In the genomic region with DNA sequence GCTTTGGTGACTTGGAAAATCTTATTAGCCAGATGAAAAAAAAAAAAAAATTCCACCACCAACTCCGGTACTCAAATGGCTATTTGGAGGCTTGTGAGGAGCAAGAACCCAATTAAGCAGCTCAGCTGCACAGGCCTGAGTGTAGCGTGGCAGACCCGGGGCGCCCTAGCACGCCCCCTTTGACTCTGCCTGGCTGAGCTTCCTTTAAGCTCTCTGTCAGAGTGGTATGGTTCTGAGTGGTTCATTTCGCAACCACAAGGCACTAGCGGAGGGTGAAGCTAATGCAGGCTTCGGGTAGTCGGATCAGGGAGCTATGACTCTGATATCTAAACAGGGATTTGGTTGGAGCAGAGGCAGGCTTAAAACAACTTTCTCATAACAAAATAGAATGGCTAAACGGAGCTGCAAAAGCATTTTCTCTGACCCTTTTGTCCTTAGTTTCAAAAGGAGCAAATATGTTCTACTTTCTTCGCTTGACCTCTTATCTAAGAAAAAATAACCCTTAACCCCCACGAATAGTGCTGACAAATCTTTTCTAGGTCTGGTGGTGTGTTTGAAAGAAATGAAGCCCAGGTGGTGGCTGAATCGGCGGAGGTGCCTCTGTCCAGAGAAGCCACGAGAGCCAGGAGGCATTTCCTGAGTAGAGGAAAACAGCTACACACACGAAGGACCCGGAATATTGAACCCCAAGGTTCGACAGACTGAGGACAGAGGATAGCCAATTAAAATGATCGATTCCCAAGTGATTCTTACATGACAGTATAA, we compare ENCODE assay signal across 2 cellular contexts.
A peak's percentile ranks its signal among the peaks of the same experiment; 100 is the strongest.
TF ChIP-seq lines count a peak whose summit lies in the region.

No MANE protein-coding gene starts in this region.

TF ChIP-seq in A549, 52 proteins besides CTCF, POLR2A, EP300 and RAD21:
- TF ChIP-seq FOSL2 (IDR thresholded peaks at IDR 0.05), result no peak
- no peak for TF ChIP-seq FOSL2 (CRISPR knock-in tag; IDR thresholded peaks at IDR 0.05)
- TF ChIP-seq TFCP2L1 (CRISPR knock-in tag; IDR thresholded peaks at IDR 0.05), result no peak
- TF ChIP-seq EHMT2 (IDR thresholded peaks at IDR 0.05; ENCODE audit: low read depth), result no peak
- TF ChIP-seq, protein P1, sequence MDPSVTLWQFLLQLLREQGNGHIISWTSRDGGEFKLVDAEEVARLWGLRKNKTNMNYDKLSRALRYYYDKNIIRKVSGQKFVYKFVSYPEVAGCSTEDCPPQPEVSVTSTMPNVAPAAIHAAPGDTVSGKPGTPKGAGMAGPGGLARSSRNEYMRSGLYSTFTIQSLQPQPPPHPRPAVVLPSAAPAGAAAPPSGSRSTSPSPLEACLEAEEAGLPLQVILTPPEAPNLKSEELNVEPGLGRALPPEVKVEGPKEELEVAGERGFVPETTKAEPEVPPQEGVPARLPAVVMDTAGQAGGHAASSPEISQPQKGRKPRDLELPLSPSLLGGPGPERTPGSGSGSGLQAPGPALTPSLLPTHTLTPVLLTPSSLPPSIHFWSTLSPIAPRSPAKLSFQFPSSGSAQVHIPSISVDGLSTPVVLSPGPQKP (IDR thresholded peaks at IDR 0.05; ENCODE audit: low read depth, low read length), result no peak
- no peak for TF ChIP-seq ESRRA (IDR thresholded peaks at IDR 0.05; ENCODE audit: borderline replicate concordance, low read length)
- no peak for TF ChIP-seq HEYL (CRISPR knock-in tag; IDR thresholded peaks at IDR 0.05)
- no peak for TF ChIP-seq POLR2AphosphoS2 (conservative IDR thresholded peaks at IDR 0.05; ENCODE audit: low read length)
- TF ChIP-seq RCOR1 (IDR thresholded peaks at IDR 0.05; ENCODE audit: low read depth, low read length), result no peak
- no peak for TF ChIP-seq MAX (IDR thresholded peaks at IDR 0.05)

TF ChIP-seq in H1, 55 proteins besides CTCF, POLR2A, EP300 and RAD21:
- no peak for TF ChIP-seq NANOG (IDR thresholded peaks at IDR 0.05; ENCODE audit: insufficient read depth, low read depth, low read length, poor library complexity, severe bottlenecking)
- no peak for TF ChIP-seq JUND (IDR thresholded peaks at IDR 0.05; ENCODE audit: low read length)
- TF ChIP-seq, protein P2, sequence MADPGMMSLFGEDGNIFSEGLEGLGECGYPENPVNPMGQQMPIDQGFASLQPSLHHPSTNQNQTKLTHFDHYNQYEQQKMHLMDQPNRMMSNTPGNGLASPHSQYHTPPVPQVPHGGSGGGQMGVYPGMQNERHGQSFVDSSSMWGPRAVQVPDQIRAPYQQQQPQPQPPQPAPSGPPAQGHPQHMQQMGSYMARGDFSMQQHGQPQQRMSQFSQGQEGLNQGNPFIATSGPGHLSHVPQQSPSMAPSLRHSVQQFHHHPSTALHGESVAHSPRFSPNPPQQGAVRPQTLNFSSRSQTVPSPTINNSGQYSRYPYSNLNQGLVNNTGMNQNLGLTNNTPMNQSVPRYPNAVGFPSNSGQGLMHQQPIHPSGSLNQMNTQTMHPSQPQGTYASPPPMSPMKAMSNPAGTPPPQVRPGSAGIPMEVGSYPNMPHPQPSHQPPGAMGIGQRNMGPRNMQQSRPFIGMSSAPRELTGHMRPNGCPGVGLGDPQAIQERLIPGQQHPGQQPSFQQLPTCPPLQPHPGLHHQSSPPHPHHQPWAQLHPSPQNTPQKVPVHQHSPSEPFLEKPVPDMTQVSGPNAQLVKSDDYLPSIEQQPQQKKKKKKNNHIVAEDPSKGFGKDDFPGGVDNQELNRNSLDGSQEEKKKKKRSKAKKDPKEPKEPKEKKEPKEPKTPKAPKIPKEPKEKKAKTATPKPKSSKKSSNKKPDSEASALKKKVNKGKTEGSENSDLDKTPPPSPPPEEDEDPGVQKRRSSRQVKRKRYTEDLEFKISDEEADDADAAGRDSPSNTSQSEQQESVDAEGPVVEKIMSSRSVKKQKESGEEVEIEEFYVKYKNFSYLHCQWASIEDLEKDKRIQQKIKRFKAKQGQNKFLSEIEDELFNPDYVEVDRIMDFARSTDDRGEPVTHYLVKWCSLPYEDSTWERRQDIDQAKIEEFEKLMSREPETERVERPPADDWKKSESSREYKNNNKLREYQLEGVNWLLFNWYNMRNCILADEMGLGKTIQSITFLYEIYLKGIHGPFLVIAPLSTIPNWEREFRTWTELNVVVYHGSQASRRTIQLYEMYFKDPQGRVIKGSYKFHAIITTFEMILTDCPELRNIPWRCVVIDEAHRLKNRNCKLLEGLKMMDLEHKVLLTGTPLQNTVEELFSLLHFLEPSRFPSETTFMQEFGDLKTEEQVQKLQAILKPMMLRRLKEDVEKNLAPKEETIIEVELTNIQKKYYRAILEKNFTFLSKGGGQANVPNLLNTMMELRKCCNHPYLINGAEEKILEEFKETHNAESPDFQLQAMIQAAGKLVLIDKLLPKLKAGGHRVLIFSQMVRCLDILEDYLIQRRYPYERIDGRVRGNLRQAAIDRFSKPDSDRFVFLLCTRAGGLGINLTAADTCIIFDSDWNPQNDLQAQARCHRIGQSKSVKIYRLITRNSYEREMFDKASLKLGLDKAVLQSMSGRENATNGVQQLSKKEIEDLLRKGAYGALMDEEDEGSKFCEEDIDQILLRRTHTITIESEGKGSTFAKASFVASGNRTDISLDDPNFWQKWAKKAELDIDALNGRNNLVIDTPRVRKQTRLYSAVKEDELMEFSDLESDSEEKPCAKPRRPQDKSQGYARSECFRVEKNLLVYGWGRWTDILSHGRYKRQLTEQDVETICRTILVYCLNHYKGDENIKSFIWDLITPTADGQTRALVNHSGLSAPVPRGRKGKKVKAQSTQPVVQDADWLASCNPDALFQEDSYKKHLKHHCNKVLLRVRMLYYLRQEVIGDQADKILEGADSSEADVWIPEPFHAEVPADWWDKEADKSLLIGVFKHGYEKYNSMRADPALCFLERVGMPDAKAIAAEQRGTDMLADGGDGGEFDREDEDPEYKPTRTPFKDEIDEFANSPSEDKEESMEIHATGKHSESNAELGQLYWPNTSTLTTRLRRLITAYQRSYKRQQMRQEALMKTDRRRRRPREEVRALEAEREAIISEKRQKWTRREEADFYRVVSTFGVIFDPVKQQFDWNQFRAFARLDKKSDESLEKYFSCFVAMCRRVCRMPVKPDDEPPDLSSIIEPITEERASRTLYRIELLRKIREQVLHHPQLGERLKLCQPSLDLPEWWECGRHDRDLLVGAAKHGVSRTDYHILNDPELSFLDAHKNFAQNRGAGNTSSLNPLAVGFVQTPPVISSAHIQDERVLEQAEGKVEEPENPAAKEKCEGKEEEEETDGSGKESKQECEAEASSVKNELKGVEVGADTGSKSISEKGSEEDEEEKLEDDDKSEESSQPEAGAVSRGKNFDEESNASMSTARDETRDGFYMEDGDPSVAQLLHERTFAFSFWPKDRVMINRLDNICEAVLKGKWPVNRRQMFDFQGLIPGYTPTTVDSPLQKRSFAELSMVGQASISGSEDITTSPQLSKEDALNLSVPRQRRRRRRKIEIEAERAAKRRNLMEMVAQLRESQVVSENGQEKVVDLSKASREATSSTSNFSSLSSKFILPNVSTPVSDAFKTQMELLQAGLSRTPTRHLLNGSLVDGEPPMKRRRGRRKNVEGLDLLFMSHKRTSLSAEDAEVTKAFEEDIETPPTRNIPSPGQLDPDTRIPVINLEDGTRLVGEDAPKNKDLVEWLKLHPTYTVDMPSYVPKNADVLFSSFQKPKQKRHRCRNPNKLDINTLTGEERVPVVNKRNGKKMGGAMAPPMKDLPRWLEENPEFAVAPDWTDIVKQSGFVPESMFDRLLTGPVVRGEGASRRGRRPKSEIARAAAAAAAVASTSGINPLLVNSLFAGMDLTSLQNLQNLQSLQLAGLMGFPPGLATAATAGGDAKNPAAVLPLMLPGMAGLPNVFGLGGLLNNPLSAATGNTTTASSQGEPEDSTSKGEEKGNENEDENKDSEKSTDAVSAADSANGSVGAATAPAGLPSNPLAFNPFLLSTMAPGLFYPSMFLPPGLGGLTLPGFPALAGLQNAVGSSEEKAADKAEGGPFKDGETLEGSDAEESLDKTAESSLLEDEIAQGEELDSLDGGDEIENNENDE (IDR thresholded peaks at IDR 0.05; ENCODE audit: insufficient replicate concordance, low read length), result no peak
- peak; percentile 96 for TF ChIP-seq CEBPB (IDR thresholded peaks at IDR 0.05; ENCODE audit: low read depth, low read length)
- TF ChIP-seq MAFK (IDR thresholded peaks at IDR 0.05; ENCODE audit: low read depth, low read length), result 0 out of 2 replicates have a peak, but pooled peaks have one; percentile 4
